ENCODE assay signal across 36 cellular contexts in genomic region chr1:88126467-88126866, GRCh38.
"Had no signal": no experiment of that assay in that cellular context is flagged by ENCODE, and none has a peak within 500 bp of the region (broad histone marks: within the 10 kb centered on the region; RNA-seq: fewer than 3 reads in every experiment).

No MANE protein-coding gene starts in this region.

- H3K4me1 ChIP-seq: adrenal gland, body of pancreas, breast epithelium had no signal

- ATAC-seq: activated CD8-positive, alpha-beta T cell treated with anti-CD3 and anti-CD28 coated beads for 36 hours; activated naive CD4-positive, alpha-beta T cell treated with anti-CD3 and anti-CD28 coated beads, Interleukin-2, amount 50 U/mL, for 72 hours; activated T-cell treated with anti-CD3 and anti-CD28 coated beads, Interleukin-2, amount 50 U/mL, for 4 hours; activated T-cell treated with anti-CD3 and anti-CD28 coated beads, Interleukin-2, amount 50 U/mL, for 72 hours; activated T-helper 17 cell treated with anti-CD3 and anti-CD28 coated beads, Interleukin-2, amount 50 U/mL, for 72 hours; body of pancreas had no signal

- FAIRE-seq: astrocyte, TTC549 had no signal

- H3K27ac ChIP-seq: adrenal gland, body of pancreas, brain microvascular endothelial cell, breast epithelium, VCaP had no signal

- H3K4me3 Mint-ChIP-seq: activated B cell treated with CpG ODN at 0.5 μM for 24 hours; activated CD4-positive, alpha-beta memory T cell treated with anti-CD3 and anti-CD28 coated beads for 36 hours; activated CD4-positive, alpha-beta T cell treated with anti-CD3 and anti-CD28 coated beads, Interleukin-2, amount 10 ng/mL, durations not matched to agents 24 days and 14 days; activated CD8-positive, alpha-beta T cell treated with anti-CD3 and anti-CD28 coated beads for 36 hours; activated naive CD4-positive, alpha-beta T cell treated with anti-CD3 and anti-CD28 coated beads for 36 hours; activated naive CD8-positive, alpha-beta T cell treated with anti-CD3 and anti-CD28 coated beads for 36 hours; activated T-cell treated with anti-CD3 and anti-CD28 coated beads, Interleukin-2, amount 50 U/mL, for 4 hours; activated T-cell treated with anti-CD3 and anti-CD28 coated beads, Interleukin-2, amount 50 U/mL, for 72 hours; activated T-helper 1 cell treated with anti-CD3 and anti-CD28 coated beads, Interleukin-12 subunit alpha, Interleukin-12 subunit beta, Interleukin-2, Interleukin-4 antibody, amounts not matched to agents 30 ng/mL and 10 ng/mL and 1 ng/mL, durations not matched to agents 14 hours and 24 hours and 36 hours; activated T-helper 17 cell treated with anti-CD3 and anti-CD28 coated beads, Interleukin-2, amount 50 U/mL, for 72 hours; T-helper 1 cell treated with Interleukin-12 subunit alpha and Interleukin-12 subunit beta and Interleukin-4 antibody, amounts not matched to agents 30 μg/mL and 1 μg/mL, for 36 hours; T-helper 2 cell treated with Interferon-gamma antibody and Interleukin-4, amounts not matched to agents 5 μg/mL and 100 μg/mL, for 36 hours had no signal

- H3K4me1 Mint-ChIP-seq: activated B cell treated with CpG ODN at 0.5 μM for 24 hours; activated CD4-positive, alpha-beta T cell treated with anti-CD3 and anti-CD28 coated beads, Interleukin-2, amount 10 ng/mL, durations not matched to agents 24 days and 14 days; activated naive CD8-positive, alpha-beta T cell treated with anti-CD3 and anti-CD28 coated beads for 36 hours; activated T-helper 17 cell treated with anti-CD3 and anti-CD28 coated beads, Interleukin-2, amount 50 U/mL, for 72 hours had no signal

- H3K9me3 Mint-ChIP-seq: activated B cell treated with CpG ODN at 0.5 μM for 24 hours; activated CD4-positive, alpha-beta memory T cell treated with anti-CD3 and anti-CD28 coated beads for 36 hours; activated CD4-positive, alpha-beta T cell treated with anti-CD3 and anti-CD28 coated beads, Interleukin-2, amount 10 ng/mL, durations not matched to agents 24 days and 14 days; activated naive CD4-positive, alpha-beta T cell treated with anti-CD3 and anti-CD28 coated beads for 36 hours; activated naive CD8-positive, alpha-beta T cell treated with anti-CD3 and anti-CD28 coated beads for 36 hours; activated T-cell treated with anti-CD3 and anti-CD28 coated beads, Interleukin-2, amount 50 U/mL, for 4 hours; activated T-helper 1 cell treated with anti-CD3 and anti-CD28 coated beads, Interleukin-12 subunit alpha, Interleukin-12 subunit beta, Interleukin-2, Interleukin-4 antibody, amounts not matched to agents 30 ng/mL and 10 ng/mL and 1 ng/mL, durations not matched to agents 14 hours and 24 hours and 36 hours; T-helper 1 cell treated with Interleukin-12 subunit alpha and Interleukin-12 subunit beta and Interleukin-4 antibody, amounts not matched to agents 30 μg/mL and 1 μg/mL, for 36 hours; T-helper 2 cell treated with Interferon-gamma antibody and Interleukin-4, amounts not matched to agents 5 μg/mL and 100 μg/mL, for 36 hours had no signal

- DNase-seq: activated B cell treated with CpG ODN at 0.5 μM for 24 hours; activated CD4-positive, alpha-beta memory T cell treated with anti-CD3 and anti-CD28 coated beads for 36 hours; activated CD4-positive, alpha-beta T cell treated with anti-CD3 and anti-CD28 coated beads for 4 hours; activated CD4-positive, alpha-beta T cell treated with anti-CD3 and anti-CD28 coated beads, Interleukin-2, amount 10 ng/mL, durations not matched to agents 24 days and 14 days; activated CD4-positive, alpha-beta T cell treated with anti-CD3 and anti-CD28 coated beads, Interleukin-2, amount 50 U/mL, for 1 hour; activated CD4-positive, alpha-beta T cell treated with anti-CD3 and anti-CD28 coated beads, Interleukin-2, amount 50 U/mL, for 4 hours; activated CD4-positive, CD25-positive, alpha-beta regulatory T cell treated with anti-CD3 and anti-CD28 coated beads, Interleukin-2, amount 50 U/mL, for 72 hours; activated CD8-positive, alpha-beta memory T cell treated with anti-CD3 and anti-CD28 coated beads, Interleukin-2, amount 50 U/mL, for 4 hours; activated CD8-positive, alpha-beta T cell treated with anti-CD3 and anti-CD28 coated beads for 36 hours; activated effector memory CD4-positive, alpha-beta T cell treated with anti-CD3 and anti-CD28 coated beads, Interleukin-2, amount 50 U/mL, for 16 hours; activated gamma-delta T cell treated with Interleukin-2 at 50 U/mL for 16 hours; activated naive CD4-positive, alpha-beta T cell; activated naive CD4-positive, alpha-beta T cell treated with anti-CD3 and anti-CD28 coated beads for 36 hours; activated naive CD4-positive, alpha-beta T cell treated with anti-CD3 and anti-CD28 coated beads, Interleukin-2, amount 50 U/mL, for 16 hours; activated naive CD8-positive, alpha-beta T cell treated with anti-CD3 and anti-CD28 coated beads for 36 hours; activated T-cell treated with anti-CD3 and anti-CD28 coated beads for 4 hours; activated T-cell treated with anti-CD3 and anti-CD28 coated beads, Interleukin-2, amount 50 U/mL, for 1 hour; activated T-cell treated with anti-CD3 and anti-CD28 coated beads, Interleukin-2, amount 50 U/mL, for 4 hours; activated T-cell treated with anti-CD3 and anti-CD28 coated beads, Interleukin-2, amount 50 U/mL, for 72 hours; adrenal gland; amniotic stem cell; aorta; body of pancreas; brain microvascular endothelial cell; central memory CD4-positive, alpha-beta T cell; T-helper 2 cell; T-helper 9 cell had no signal

- H3K27me3 Mint-ChIP-seq: activated CD4-positive, alpha-beta T cell treated with anti-CD3 and anti-CD28 coated beads, Interleukin-2, amount 10 ng/mL, durations not matched to agents 24 days and 14 days had no signal

- H3K36me3 Mint-ChIP-seq: activated CD4-positive, alpha-beta memory T cell treated with anti-CD3 and anti-CD28 coated beads for 36 hours; activated naive CD4-positive, alpha-beta T cell treated with anti-CD3 and anti-CD28 coated beads, Interleukin-2, amount 50 U/mL, for 72 hours; activated naive CD8-positive, alpha-beta T cell treated with anti-CD3 and anti-CD28 coated beads for 36 hours had no signal

- H3K36me3 ChIP-seq: adrenal gland, brain microvascular endothelial cell, breast epithelium had no signal

- H3K9me3 ChIP-seq: adrenal gland, body of pancreas, breast epithelium had no signal

- H3K4me3 ChIP-seq: adrenal gland, body of pancreas, breast epithelium had no signal

- H3K27me3 ChIP-seq: adrenal gland, body of pancreas, brain microvascular endothelial cell, breast epithelium had no signal

- H3K27ac Mint-ChIP-seq: activated B cell treated with CpG ODN at 0.5 μM for 24 hours; activated CD4-positive, alpha-beta memory T cell treated with anti-CD3 and anti-CD28 coated beads for 36 hours; activated CD4-positive, alpha-beta T cell treated with anti-CD3 and anti-CD28 coated beads, Interleukin-2, amount 10 ng/mL, durations not matched to agents 24 days and 14 days; activated CD8-positive, alpha-beta T cell treated with anti-CD3 and anti-CD28 coated beads for 36 hours; activated naive CD4-positive, alpha-beta T cell treated with anti-CD3 and anti-CD28 coated beads for 36 hours; activated naive CD4-positive, alpha-beta T cell treated with anti-CD3 and anti-CD28 coated beads, Interleukin-2, amount 50 U/mL, for 72 hours; activated naive CD8-positive, alpha-beta T cell treated with anti-CD3 and anti-CD28 coated beads for 36 hours; activated T-cell treated with anti-CD3 and anti-CD28 coated beads, Interleukin-2, amount 50 U/mL, for 72 hours; activated T-helper 1 cell treated with anti-CD3 and anti-CD28 coated beads, Interleukin-12 subunit alpha, Interleukin-12 subunit beta, Interleukin-2, Interleukin-4 antibody, amounts not matched to agents 30 ng/mL and 10 ng/mL and 1 ng/mL, durations not matched to agents 14 hours and 24 hours and 36 hours; activated T-helper 17 cell treated with anti-CD3 and anti-CD28 coated beads, Interleukin-2, amount 50 U/mL, for 72 hours; T-helper 1 cell treated with Interleukin-12 subunit alpha and Interleukin-12 subunit beta and Interleukin-4 antibody, amounts not matched to agents 30 μg/mL and 1 μg/mL, for 36 hours; T-helper 2 cell treated with Interferon-gamma antibody and Interleukin-4, amounts not matched to agents 5 μg/mL and 100 μg/mL, for 36 hours had no signal
